25 cellular contexts compared by ENCODE assay signal in the genomic region with DNA sequence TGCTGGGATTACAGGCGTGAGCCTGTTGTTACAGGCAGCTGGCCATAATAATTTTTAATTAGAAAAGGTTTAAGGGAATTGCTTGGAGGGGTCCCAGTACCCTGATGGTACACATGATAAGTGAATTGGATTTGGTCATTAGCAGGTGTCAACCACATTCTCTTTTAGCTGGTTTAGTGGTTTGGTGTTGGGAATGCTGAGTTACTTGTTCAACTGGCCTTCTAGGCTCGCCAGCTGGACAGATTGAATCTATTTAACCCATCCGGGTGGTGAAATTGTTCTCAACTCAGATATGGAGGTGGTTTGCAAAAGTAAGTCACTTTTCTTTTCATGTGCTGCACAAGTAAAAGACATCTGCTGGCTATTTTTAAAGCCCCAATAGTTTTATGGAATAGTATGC.
DNase-seq lines count a peak whose midpoint lies in the region; ATAC-seq and TF ChIP-seq lines count a peak whose summit lies in the region.
"Had no signal": no experiment of that assay in that cellular context is flagged by ENCODE, and none has a peak within 500 bp of the region (broad histone marks: within the 10 kb centered on the region; RNA-seq: fewer than 3 reads in every experiment).

No MANE protein-coding gene starts in this region.

- H4K91ac ChIP-seq in trophoblast cell (ENCODE audit: low read depth, low read length): no peak overlapping the region

- no peak overlapping the region for H3K23ac ChIP-seq in trophoblast cell (ENCODE audit: low read length)

- H3K18ac ChIP-seq in trophoblast cell (ENCODE audit: low read length): no peak overlapping the region

- H3K9ac ChIP-seq in trophoblast cell (ENCODE audit: low read length): no peak overlapping the region
- H3K9ac ChIP-seq in neural progenitor cell: no peak overlapping the region
- H3K9ac ChIP-seq: BLaER1 had no signal

- H2AFZ ChIP-seq in trophoblast cell (ENCODE audit: insufficient read depth, low read length, poor library complexity) (no peak overlapping the region), neural progenitor cell (replicated peaks) (no peak overlapping the region)

- in situ Hi-C loops in G401 (cut with HindIII; ENCODE audit: low sequenced_read_pairs): no loop called here

- H3K36me3 ChIP-seq in trophoblast cell (ENCODE audit: control insufficient read depth in 1 of 2, insufficient read depth in 2 of 2, low read length in 2 of 2): no peaks in the 10 kb centered on the region
- no peaks in the 10 kb centered on the region for H3K36me3 ChIP-seq in neural progenitor cell
- H3K36me3 ChIP-seq: BE2C, BLaER1 had no signal

- H3K4me2 ChIP-seq in trophoblast cell (ENCODE audit: low read length): no peak overlapping the region
- H3K4me2 ChIP-seq in neural progenitor cell: no peak overlapping the region
- H3K4me2 ChIP-seq: BLaER1 had no signal

- H3K4me1 Mint-ChIP-seq in neural progenitor cell: peaks cover 8% of the 10 kb centered on the region
- H3K4me1 Mint-ChIP-seq: CD14-positive monocyte; CD4-positive, alpha-beta memory T cell; CD4-positive, CD25-positive, alpha-beta regulatory T cell; CD8-positive, alpha-beta memory T cell had no signal

- no peaks in the 10 kb centered on the region for H3K4me1 ChIP-seq in trophoblast cell (ENCODE audit: control insufficient read depth in 1 of 2, insufficient read depth in 2 of 2, low read length in 2 of 2)
- peaks cover 9% of the 10 kb centered on the region for H3K4me1 ChIP-seq in neural progenitor cell
- H3K4me1 ChIP-seq: BE2C had no signal

- peaks cover 8% of the 10 kb centered on the region for H3K27me3 Mint-ChIP-seq in neural progenitor cell (ENCODE audit: insufficient read depth, low read depth)

- no peaks in the 10 kb centered on the region for H3K79me1 ChIP-seq in trophoblast cell (ENCODE audit: low read length)

- peaks cover 3% of the 10 kb centered on the region for H3K9me3 Mint-ChIP-seq in neural progenitor cell
- H3K9me3 Mint-ChIP-seq: CD14-positive monocyte; CD4-positive, alpha-beta memory T cell had no signal

- H2BK12ac ChIP-seq in trophoblast cell (ENCODE audit: low read length): no peak overlapping the region

- H4K12ac ChIP-seq in trophoblast cell (ENCODE audit: low read depth, low read length): no peak overlapping the region

- H4K8ac ChIP-seq in trophoblast cell (ENCODE audit: low read depth, low read length): no peak overlapping the region

- no peak for ATAC-seq in GM19455 (IDR thresholded peaks at IDR 0.05; ENCODE audit: unreplicated experiment)
- ATAC-seq: GM12878 had no signal

- H3F3A ChIP-seq in neural progenitor cell (ENCODE audit: low read depth): no peaks in the 10 kb centered on the region

- WGBS in trophoblast cell (ENCODE audit: extremely low coverage, insufficient coverage, insufficient read length): no CpG with 5 or more reads among the region's 3 CpGs

- H3K4me3 ChIP-seq in trophoblast cell (ENCODE audit: low read depth, low read length) (no peak overlapping the region), neural progenitor cell (no peak overlapping the region)
- H3K4me3 ChIP-seq: BLaER1, GM12878 had no signal

- H3K36me3 Mint-ChIP-seq in neural progenitor cell: no peaks in the 10 kb centered on the region
- H3K36me3 Mint-ChIP-seq: CD14-positive monocyte; CD4-positive, alpha-beta memory T cell; CD4-positive, CD25-positive, alpha-beta regulatory T cell; CD8-positive, alpha-beta memory T cell had no signal

- H3K79me2 ChIP-seq in trophoblast cell (ENCODE audit: control insufficient read depth, insufficient read depth, low read length, poor library complexity) (no peaks in the 10 kb centered on the region), neural progenitor cell (ENCODE audit: low read depth) (no peaks in the 10 kb centered on the region)

- no peak overlapping the region for H3K4ac ChIP-seq in trophoblast cell (ENCODE audit: low read depth, low read length)

- no peak overlapping the region for H3K27ac ChIP-seq in trophoblast cell (ENCODE audit: low read depth, low read length)
- no peak overlapping the region for H3K27ac ChIP-seq in neural progenitor cell
- H3K27ac ChIP-seq: BLaER1 had no signal

- no peak overlapping the region for H3K27ac Mint-ChIP-seq in neural progenitor cell
- H3K27ac Mint-ChIP-seq: CD14-positive monocyte; CD4-positive, alpha-beta memory T cell; CD4-positive, CD25-positive, alpha-beta regulatory T cell; CD8-positive, alpha-beta memory T cell had no signal

- H2BK120ac ChIP-seq in trophoblast cell (ENCODE audit: insufficient read depth, low read length, poor library complexity): no peak overlapping the region

- H2BK5ac ChIP-seq in trophoblast cell (ENCODE audit: low read depth, low read length, poor library complexity): no peak overlapping the region

- H3K14ac ChIP-seq in trophoblast cell (ENCODE audit: low read length): no peak overlapping the region

- no peak for TF ChIP-seq CTCF in neural progenitor cell (IDR thresholded peaks at IDR 0.05)

- no peaks in the 10 kb centered on the region for H4K20me1 ChIP-seq in neural progenitor cell (ENCODE audit: low read depth)
- H4K20me1 ChIP-seq: BLaER1 had no signal

- H3K27me3 ChIP-seq in trophoblast cell (ENCODE audit: insufficient read depth, low read length) (no peaks in the 10 kb centered on the region), neural progenitor cell (no peaks in the 10 kb centered on the region)
- H3K27me3 ChIP-seq: BE2C, BLaER1 had no signal

- no peak overlapping the region for H3K4me3 Mint-ChIP-seq in neural progenitor cell
- H3K4me3 Mint-ChIP-seq: CD14-positive monocyte; CD4-positive, alpha-beta memory T cell; CD4-positive, CD25-positive, alpha-beta regulatory T cell; CD8-positive, alpha-beta memory T cell had no signal

- no peaks in the 10 kb centered on the region for H3K9me3 ChIP-seq in trophoblast cell (ENCODE audit: insufficient read depth, low read depth, low read length)
- H3K9me3 ChIP-seq in neural progenitor cell (ENCODE audit: low read depth): no peaks in the 10 kb centered on the region
- H3K9me3 ChIP-seq: BE2C, BLaER1 had no signal

- DNase-seq in NCI-H82 (lab: John Stamatoyannopoulos, UW) (peak; percentile 27), NCI-H82 treated with DMSO at 0.1 percent for 48 hours (lab: John Stamatoyannopoulos, UW; ENCODE audit: unreplicated experiment) (no peak), G401 (ENCODE audit: low spot score) (peak; percentile 1), trophoblast cell (peak; percentile 47 to 77), superior temporal gyrus (ENCODE audit: extremely low spot score) (peak; percentile 13), neural progenitor cell (ENCODE audit: low spot score) (no peak)
- no peak for DNase-seq in activated CD4-positive, alpha-beta T cell treated with anti-CD3 and anti-CD28 coated beads for 48 hours
- DNase-seq: 8988T; ACHN; BE2C; C1 segment of cervical spinal cord; CD4-positive, alpha-beta memory T cell; CD4-positive, CD25-positive, alpha-beta regulatory T cell; CD8-positive, alpha-beta memory T cell; COR-L47; DMS153; DMS53; DMS79; DND-41; EL; GDM1 had no signal

- no peak overlapping the region for H2AK5ac ChIP-seq in trophoblast cell (ENCODE audit: low read length)

Comparison
In these comparisons a context has a peak if more than half of its experiments do, and no peak if none do; other contexts are left out.
1. DNase-seq: peak in NCI-H82 (single experiment), G401 (single experiment), trophoblast cell (2 of 2) and superior temporal gyrus (single experiment); none in NCI-H82 treated with DMSO at 0.1 percent for 48 hours (single experiment), activated CD4-positive, alpha-beta T cell treated with anti-CD3 and anti-CD28 coated beads for 48 hours (single experiment) and neural progenitor cell (single experiment).